ENCODE assay signal across 32 cellular contexts in the genomic region with DNA sequence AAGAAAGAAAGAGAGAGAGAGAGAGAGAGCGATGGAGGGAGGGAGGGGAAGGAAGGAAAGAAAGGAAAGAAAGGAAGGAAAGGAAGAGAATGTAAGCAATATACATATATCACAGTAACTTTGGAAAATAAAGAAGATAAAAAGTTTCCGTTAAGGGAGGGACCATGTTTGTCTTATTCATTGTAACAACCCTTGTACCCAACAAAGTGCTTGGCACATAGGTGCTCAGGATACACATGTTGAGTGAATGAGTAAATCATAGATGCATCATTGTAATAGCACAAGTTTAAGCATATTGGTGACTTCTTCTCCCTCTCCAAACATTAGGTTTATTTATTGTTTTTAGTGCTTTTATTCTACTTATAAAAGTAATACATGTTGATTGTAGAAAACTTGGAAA.
"Had no signal": no experiment of that assay in that cellular context is flagged by ENCODE, and none has a peak within 500 bp of the region (broad histone marks: within the 10 kb centered on the region; RNA-seq: fewer than 3 reads in every experiment).

No MANE protein-coding gene starts in this region.

- H3K36me3 ChIP-seq: adrenal gland, brain microvascular endothelial cell, breast epithelium had no signal

- H3K9me3 ChIP-seq: body of pancreas had no signal

- H3K4me1 ChIP-seq: adrenal gland, body of pancreas, breast epithelium had no signal

- H3K4me3 ChIP-seq: adrenal gland, body of pancreas, breast epithelium had no signal

- DNase-seq: activated B cell treated with CpG ODN at 0.5 μM for 24 hours; activated CD4-positive, alpha-beta memory T cell treated with anti-CD3 and anti-CD28 coated beads for 36 hours; activated CD4-positive, alpha-beta T cell treated with anti-CD3 and anti-CD28 coated beads for 4 hours; activated CD4-positive, alpha-beta T cell treated with anti-CD3 and anti-CD28 coated beads, Interleukin-2, amount 10 ng/mL, durations not matched to agents 24 days and 14 days; activated CD4-positive, alpha-beta T cell treated with anti-CD3 and anti-CD28 coated beads, Interleukin-2, amount 50 U/mL, for 1 hour; activated CD4-positive, alpha-beta T cell treated with anti-CD3 and anti-CD28 coated beads, Interleukin-2, amount 50 U/mL, for 4 hours; activated CD4-positive, CD25-positive, alpha-beta regulatory T cell treated with anti-CD3 and anti-CD28 coated beads, Interleukin-2, amount 50 U/mL, for 72 hours; activated CD8-positive, alpha-beta memory T cell treated with anti-CD3 and anti-CD28 coated beads, Interleukin-2, amount 50 U/mL, for 4 hours; activated CD8-positive, alpha-beta T cell treated with anti-CD3 and anti-CD28 coated beads for 36 hours; activated effector memory CD4-positive, alpha-beta T cell treated with anti-CD3 and anti-CD28 coated beads, Interleukin-2, amount 50 U/mL, for 16 hours; activated gamma-delta T cell treated with Interleukin-2 at 50 U/mL for 16 hours; activated naive CD4-positive, alpha-beta T cell; activated naive CD4-positive, alpha-beta T cell treated with anti-CD3 and anti-CD28 coated beads for 36 hours; activated naive CD4-positive, alpha-beta T cell treated with anti-CD3 and anti-CD28 coated beads, Interleukin-2, amount 50 U/mL, for 16 hours; activated naive CD8-positive, alpha-beta T cell treated with anti-CD3 and anti-CD28 coated beads for 36 hours; activated T-cell treated with anti-CD3 and anti-CD28 coated beads for 4 hours; activated T-cell treated with anti-CD3 and anti-CD28 coated beads, Interleukin-2, amount 50 U/mL, for 1 hour; activated T-cell treated with anti-CD3 and anti-CD28 coated beads, Interleukin-2, amount 50 U/mL, for 4 hours; activated T-cell treated with anti-CD3 and anti-CD28 coated beads, Interleukin-2, amount 50 U/mL, for 72 hours; adrenal gland; amniotic stem cell; aorta; body of pancreas; brain microvascular endothelial cell; central memory CD4-positive, alpha-beta T cell; T-helper 1 cell; T-helper 2 cell; T-helper 9 cell had no signal

- H3K27ac ChIP-seq: adrenal gland, body of pancreas, brain microvascular endothelial cell, breast epithelium, VCaP had no signal

- ATAC-seq: activated CD8-positive, alpha-beta T cell treated with anti-CD3 and anti-CD28 coated beads for 36 hours; activated naive CD4-positive, alpha-beta T cell treated with anti-CD3 and anti-CD28 coated beads, Interleukin-2, amount 50 U/mL, for 72 hours; activated T-cell treated with anti-CD3 and anti-CD28 coated beads, Interleukin-2, amount 50 U/mL, for 4 hours; activated T-cell treated with anti-CD3 and anti-CD28 coated beads, Interleukin-2, amount 50 U/mL, for 72 hours; activated T-helper 17 cell treated with anti-CD3 and anti-CD28 coated beads, Interleukin-2, amount 50 U/mL, for 72 hours; body of pancreas had no signal

- H3K27me3 ChIP-seq: adrenal gland, body of pancreas, brain microvascular endothelial cell, breast epithelium had no signal
